ENCODE assay signal across 32 cellular contexts in the genomic region with DNA sequence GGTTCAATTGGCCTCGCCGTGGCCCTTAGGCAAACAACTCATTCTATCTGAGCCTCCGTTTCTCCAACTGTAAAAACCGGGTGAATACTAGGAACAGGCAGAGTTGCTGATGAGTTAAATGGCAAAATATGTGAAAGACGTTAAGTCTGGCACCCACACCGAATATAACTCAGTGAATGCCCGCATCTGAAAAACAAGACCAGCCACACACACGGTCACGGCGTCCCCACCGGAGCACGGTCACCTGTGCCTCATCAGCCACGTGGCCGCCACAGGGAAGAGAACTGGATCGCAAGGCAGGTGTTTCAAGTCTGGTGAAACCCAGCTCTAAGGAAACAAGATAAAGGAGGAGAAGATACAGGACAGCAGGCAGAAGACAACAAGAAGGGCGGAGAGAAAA.
"Had no signal": no experiment of that assay in that cellular context is flagged by ENCODE, and none has a peak within 500 bp of the region (broad histone marks: within the 10 kb centered on the region; RNA-seq: fewer than 3 reads in every experiment).

No MANE protein-coding gene starts in this region.

- H3K4me2 ChIP-seq: hepatocyte, neural progenitor cell, smooth muscle cell had no signal

- FAIRE-seq: colon had no signal

- H3K27ac Mint-ChIP-seq: mesothelial cell of epicardium; natural killer cell treated with Interleukin-12 subunit alpha and Interleukin-12 subunit beta and Interleukin-15 and Interleukin-18, amount 100 ng/mL, for 72 hours; neural progenitor cell had no signal

- H3K4me1 Mint-ChIP-seq: mesothelial cell of epicardium had no signal

- H3K79me2 ChIP-seq: hepatocyte had no signal

- DNase-seq: cerebellar nuclear complex; dorsolateral prefrontal cortex; effector CD4-positive, alpha-beta T cell; foreskin fibroblast; gastrocnemius medialis; left cardiac atrium; mesenchymal stem cell; naive B cell; stimulated activated CD4-positive, alpha-beta T cell treated with anti-CD3 and anti-CD28 coated beads, Interleukin-12 subunit alpha, Interleukin-12 subunit beta, amount 100 ng/mL, for 4 hours; stimulated activated CD4-positive, alpha-beta T cell treated with anti-CD3 and anti-CD28 coated beads, Interleukin-1b, Interleukin-23, amount 100 ng/mL, for 48 hours; stimulated activated CD4-positive, alpha-beta T cell treated with anti-CD3 and anti-CD28 coated beads, Interleukin-4, amount 100 ng/mL, for 1 hour; stimulated activated CD8-positive, alpha-beta memory T cell treated with anti-CD3 and anti-CD28 coated beads, Interleukin-4, amount 100 ng/mL, for 48 hours; stimulated activated naive CD8-positive, alpha-beta T cell treated with anti-CD3 and anti-CD28 coated beads, Interleukin-15, Interleukin-2, amounts not matched to agents 100 U/mL and 50 U/mL, for 24 hours; substantia nigra; testis; upper lobe of right lung; uterus had no signal

- H3K27me3 ChIP-seq: dorsolateral prefrontal cortex, gastrocnemius medialis, heart left ventricle, hepatocyte, left lung, neural progenitor cell, right atrium auricular region, testis, tibial nerve, upper lobe of right lung, uterus had no signal

- H3K4me3 Mint-ChIP-seq: mesothelial cell of epicardium; naive B cell; natural killer cell treated with Interleukin-12 subunit alpha and Interleukin-12 subunit beta and Interleukin-15 and Interleukin-18, amount 100 ng/mL, for 72 hours; neural progenitor cell had no signal

- H2AFZ ChIP-seq: hepatocyte, neural progenitor cell had no signal

- H3K27ac ChIP-seq: gastrocnemius medialis, heart left ventricle, hepatocyte, left lung, neural progenitor cell, prostate gland, right atrium auricular region, testis, tibial nerve, upper lobe of right lung, uterus had no signal

- H3K9me3 ChIP-seq: gastrocnemius medialis, heart left ventricle, left lung, mucosa of descending colon, prostate gland, right atrium auricular region, testis, tibial nerve, upper lobe of right lung, uterus had no signal

- H3K4me3 ChIP-seq: dorsolateral prefrontal cortex, gastrocnemius medialis, heart left ventricle, hepatocyte, left lung, lung, mucosa of descending colon, neural progenitor cell, prostate gland, right atrium auricular region, smooth muscle cell, testis, tibial nerve, upper lobe of right lung, uterus had no signal

- ATAC-seq: esophagus mucosa; gastrocnemius medialis; heart left ventricle; left cardiac atrium; left lung; mucosa of descending colon; natural killer cell treated with Interleukin-12 subunit alpha and Interleukin-12 subunit beta and Interleukin-15 and Interleukin-18, amount 100 ng/mL, for 72 hours; sciatic nerve; stimulated activated naive CD8-positive, alpha-beta T cell treated with anti-CD3 and anti-CD28 coated beads, Interleukin-15, Interleukin-2, amounts not matched to agents 100 U/mL and 50 U/mL, for 24 hours; upper lobe of right lung had no signal

- H3K36me3 Mint-ChIP-seq: mesothelial cell of epicardium; naive B cell; natural killer cell treated with Interleukin-12 subunit alpha and Interleukin-12 subunit beta and Interleukin-15 and Interleukin-18, amount 100 ng/mL, for 72 hours; neural progenitor cell had no signal

- H3K9ac ChIP-seq: neural progenitor cell had no signal

- H3K36me3 ChIP-seq: gastrocnemius medialis, heart left ventricle, left lung, neural progenitor cell, prostate gland, right atrium auricular region, upper lobe of right lung, uterus had no signal

- H3K4me1 ChIP-seq: gastrocnemius medialis, neural progenitor cell, prostate gland, testis, uterus had no signal

- H3K27me3 Mint-ChIP-seq: naive B cell; natural killer cell treated with Interleukin-12 subunit alpha and Interleukin-12 subunit beta and Interleukin-15 and Interleukin-18, amount 100 ng/mL, for 72 hours had no signal

- H3K9me3 Mint-ChIP-seq: mesothelial cell of epicardium; naive B cell; natural killer cell treated with Interleukin-12 subunit alpha and Interleukin-12 subunit beta and Interleukin-15 and Interleukin-18, amount 100 ng/mL, for 72 hours; neural progenitor cell had no signal
